ENCODE assay signal across 17 cellular contexts in genomic region chr6:38510205-38510604, GRCh38.
A peak's percentile ranks its signal among the peaks of the same experiment; 100 is the strongest.
DNase-seq lines count a peak whose midpoint lies in the region; ATAC-seq, FAIRE-seq and TF ChIP-seq lines count a peak whose summit lies in the region.
"Had no signal": no experiment of that assay in that cellular context is flagged by ENCODE, and none has a peak within 500 bp of the region (broad histone marks: within the 10 kb centered on the region; RNA-seq: fewer than 3 reads in every experiment).

No MANE protein-coding gene starts in this region.

- H3K36me3 Mint-ChIP-seq in nephron (ENCODE audit: low read depth): no peaks in the 10 kb centered on the region

- no peaks in the 10 kb centered on the region for H3K9me3 ChIP-seq in thyroid gland
- H3K9me3 ChIP-seq: Peyer's patch, sigmoid colon, uterus had no signal

- WGBS in thyroid gland, 2 donors: 98 to 100% methylated on average over 1 of the region's 1 CpG

- H3K27me3 ChIP-seq in thyroid gland: no peaks in the 10 kb centered on the region
- H3K27me3 ChIP-seq: Peyer's patch, sigmoid colon, uterus had no signal

- FAIRE-seq in GM12892 (lab: Jason Lieb, UNC): peak; percentile 51
- FAIRE-seq in RCC 7860 (lab: Jason Lieb, UNC): peak; percentile 28
- FAIRE-seq: frontal cortex had no signal

- H3K9me3 Mint-ChIP-seq in nephron: no peaks in the 10 kb centered on the region

- H3K27me3 Mint-ChIP-seq in nephron (ENCODE audit: low read depth): no peaks in the 10 kb centered on the region

- H3K4me3 Mint-ChIP-seq in nephron: no peak overlapping the region

- no peaks in the 10 kb centered on the region for H3K36me3 ChIP-seq in thyroid gland
- H3K36me3 ChIP-seq: Peyer's patch, sigmoid colon, uterus had no signal

- H3K4me1 ChIP-seq in thyroid gland: peaks cover 0 to 5% of the 10 kb centered on the region in 2 donors
- H3K4me1 ChIP-seq: Peyer's patch, uterus had no signal

- intact Hi-C loops in thyroid gland (cut with DNase I): no loop called here

- TF ChIP-seq CTCF in nephron (IDR thresholded peaks at IDR 0.05; ENCODE audit: unreplicated experiment in 3 of 3) (no peak), thyroid gland (IDR thresholded peaks at IDR 0.05) (no peak)

- ATAC-seq in GM18511 (IDR thresholded peaks at IDR 0.05; ENCODE audit: unreplicated experiment): no peak
- ATAC-seq: left lobe of liver had no signal

- peaks cover 20% of the 10 kb centered on the region for H3K4me1 Mint-ChIP-seq in nephron

- H3K27ac Mint-ChIP-seq in nephron: peak overlapping the region in 2 of 3 experiments; percentile 29 to 63

- no peak for DNase-seq in GM12892 (ENCODE audit: insufficient read length)
- no peak for DNase-seq in RCC 7860 (ENCODE audit: low spot score)
- DNase-seq in epithelial cell of prostate (ENCODE audit: low read depth, low spot score): no peak
- no peak for DNase-seq in putamen (ENCODE audit: low spot score)
- no peak for DNase-seq in NOMO-1 (lab: John Stamatoyannopoulos, UW; ENCODE audit: unreplicated experiment in 2 of 2)
- no peak for DNase-seq in thyroid gland
- DNase-seq: activated CD4-positive, alpha-beta T cell treated with anti-CD3 and anti-CD28 coated beads, Interleukin-2, amount 50 U/mL, for 1 hour; activated gamma-delta T cell treated with Interleukin-2 at 50 U/mL for 16 hours; DMS79 treated with DMSO at 0.1 percent for 48 hours; NCI-H1436 treated with DMSO at 0.1 percent for 48 hours; Peyer's patch; sigmoid colon; uterus had no signal

- H3K4me3 ChIP-seq in thyroid gland (replicated peaks in 1 of 3): no peak overlapping the region
- H3K4me3 ChIP-seq: Peyer's patch, sigmoid colon, uterus had no signal

- H3K27ac ChIP-seq in epithelial cell of prostate (peak overlapping the region; percentile 36), thyroid gland (no peak overlapping the region)
- H3K27ac ChIP-seq: Peyer's patch, sigmoid colon, uterus had no signal

- no peak for TF ChIP-seq POLR2A in GM12892 (IDR thresholded peaks at IDR 0.05; ENCODE audit: low read depth, low read length)
- no peak for TF ChIP-seq POLR2A in thyroid gland (IDR thresholded peaks at IDR 0.05)
